Comparison of ENCODE assay signal across 26 cellular contexts in the genomic region with DNA sequence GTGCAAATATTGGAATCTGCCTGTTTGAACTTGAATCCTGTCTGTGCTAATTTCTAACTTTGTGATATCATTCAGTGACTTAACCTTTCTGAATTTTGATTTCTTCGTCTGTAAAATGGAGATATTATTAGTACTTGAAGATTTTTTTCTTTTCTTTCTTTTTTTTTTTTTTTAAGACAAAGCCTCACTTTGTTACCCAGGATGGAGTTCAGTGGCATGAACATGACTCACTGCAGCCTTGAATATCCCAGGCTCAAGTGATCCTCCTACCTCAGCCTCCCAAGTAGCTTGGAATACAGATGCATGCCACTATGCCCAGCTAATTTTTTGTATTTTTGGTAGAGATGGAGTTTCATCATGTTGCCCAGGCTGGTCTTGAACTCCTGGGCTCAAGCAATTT.
"Had no signal": no experiment of that assay in that cellular context is flagged by ENCODE, and none has a peak within 500 bp of the region (broad histone marks: within the 10 kb centered on the region; RNA-seq: fewer than 3 reads in every experiment).

No MANE protein-coding gene starts in this region.

- H3K4me3 Mint-ChIP-seq: activated T-cell treated with anti-CD3 and anti-CD28 coated beads, Interleukin-2, amount 50 U/mL, for 72 hours; dendritic cell treated with granulocyte-macrophage colony-stimulating factor and Interleukin-4, amounts not matched to agents 40 ng/mL and 50 ng/mL, for 4 days; neural crest cell; T-helper 2 cell treated with Interferon-gamma antibody and Interleukin-4, amounts not matched to agents 5 μg/mL and 100 μg/mL, for 36 hours had no signal

- H3K9me3 ChIP-seq: adrenal gland, ascending aorta, upper lobe of left lung had no signal

- H3K4me3 ChIP-seq: adrenal gland, ascending aorta, hepatocyte, upper lobe of left lung had no signal

- ATAC-seq: activated T-cell treated with anti-CD3 and anti-CD28 coated beads, Interleukin-2, amount 50 U/mL, for 72 hours; left ventricle myocardium superior; SK-N-SH treated with all-trans-retinoic acid at 6 μM for 48 hours; stimulated activated naive CD8-positive, alpha-beta T cell treated with anti-CD3 and anti-CD28 coated beads, Interleukin-15, Interleukin-2, amounts not matched to agents 100 U/mL and 50 U/mL, for 24 hours had no signal

- H3K4me1 Mint-ChIP-seq: neural crest cell had no signal

- H3K27ac Mint-ChIP-seq: dendritic cell treated with granulocyte-macrophage colony-stimulating factor and Interleukin-4, amounts not matched to agents 40 ng/mL and 50 ng/mL, for 4 days had no signal

- DNase-seq: activated CD4-positive, CD25-positive, alpha-beta regulatory T cell treated with anti-CD3 and anti-CD28 coated beads, Interleukin-2, amount 50 U/mL, for 72 hours; activated CD8-positive, alpha-beta memory T cell treated with anti-CD3 and anti-CD28 coated beads, Interleukin-2, amount 50 U/mL, for 48 hours; activated effector memory CD4-positive, alpha-beta T cell treated with Interleukin-2 at 50 U/mL for 16 hours; activated naive CD4-positive, alpha-beta T cell treated with anti-CD3 and anti-CD28 coated beads, Interleukin-2, amount 50 U/mL, for 16 hours; activated T-cell treated with anti-CD3 and anti-CD28 coated beads, Interleukin-2, amount 50 U/mL, for 72 hours; adrenal gland; brain microvascular endothelial cell; caudate nucleus; effector CD4-positive, alpha-beta T cell; erythroblast; foreskin fibroblast; left ventricle myocardium superior; mammary epithelial cell; midbrain; posterior cingulate gyrus; retina; stimulated activated CD4-positive, alpha-beta T cell treated with anti-CD3 and anti-CD28 coated beads, Interleukin-2, amount 100 ng/mL, for 48 hours; stimulated activated naive CD8-positive, alpha-beta T cell treated with anti-CD3 and anti-CD28 coated beads, Interleukin-15, Interleukin-2, amounts not matched to agents 100 U/mL and 50 U/mL, for 24 hours; upper lobe of left lung; WERI-Rb-1 had no signal

- H3K27ac ChIP-seq: adrenal gland, ascending aorta, brain microvascular endothelial cell, hepatocyte, upper lobe of left lung, WERI-Rb-1 had no signal

- H3K27me3 Mint-ChIP-seq: dendritic cell treated with granulocyte-macrophage colony-stimulating factor and Interleukin-4, amounts not matched to agents 40 ng/mL and 50 ng/mL, for 4 days had no signal

- H3K9me3 Mint-ChIP-seq: activated T-cell treated with anti-CD3 and anti-CD28 coated beads, Interleukin-2, amount 50 U/mL, for 72 hours; dendritic cell treated with granulocyte-macrophage colony-stimulating factor and Interleukin-4, amounts not matched to agents 40 ng/mL and 50 ng/mL, for 4 days; neural crest cell; T-helper 2 cell treated with Interferon-gamma antibody and Interleukin-4, amounts not matched to agents 5 μg/mL and 100 μg/mL, for 36 hours had no signal
